In genomic region chr3:116470589-116470988, GRCh38 we compare ENCODE assay signal across 21 cellular contexts. TPM values are rescaled to one million over a fixed set of nuclear protein-coding genes. Genes with fewer than 3 reads are reported as not detected.
"Had no signal": no experiment of that assay in that cellular context is flagged by ENCODE, and none has a peak within 500 bp of the region (broad histone marks: within the 10 kb centered on the region; RNA-seq: fewer than 3 reads in every experiment).

No MANE protein-coding gene starts in this region.

- H3K27ac ChIP-seq: HL-60, RWPE1 had no signal

- DNase-seq: KBM-7, NCI-H1092, NCI-H1105 treated with DMSO at 0.1 percent for 48 hours, NCI-H1417 treated with DMSO at 0.1 percent for 48 hours, NCI-H146, NCI-H1694 treated with DMSO at 0.1 percent for 48 hours, NCI-H2029, NCI-H2081 treated with DMSO at 0.1 percent for 48 hours, NCI-H2171, NCI-H345, NCI-H510A, NCI-H524 treated with DMSO at 0.1 percent for 48 hours, NCI-H69, NCI-H774, PC-3, SHP77 had no signal

- ATAC-seq: Panc1, PC-3 had no signal

RNA-seq across cellular contexts. Expression of gene LSAMP, which starts 25.3 kb away (rescaled TPM):
- total RNA-seq: LHCN-M2, MCF 10A had no signal
